3 cellular contexts compared by ENCODE assay signal in the genomic region with DNA sequence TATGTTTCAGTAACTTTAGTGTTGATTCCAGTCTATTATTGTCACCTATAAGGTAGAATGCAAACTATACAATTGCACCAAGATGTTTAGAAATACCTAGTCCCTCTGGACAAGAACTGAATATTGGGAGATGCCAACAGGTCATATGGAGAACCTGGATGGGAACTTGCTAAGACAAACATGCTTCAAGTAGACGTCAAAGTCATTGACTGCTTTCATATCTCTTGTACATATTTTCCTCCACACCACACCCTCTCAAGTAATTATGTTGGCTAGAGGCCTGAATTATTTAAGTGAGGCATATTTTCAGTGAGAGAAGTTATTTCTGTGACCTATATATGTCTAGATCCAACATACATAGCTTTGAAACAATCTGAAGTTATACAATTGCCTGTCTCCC.
"Had no signal": no experiment of that assay in that cellular context is flagged by ENCODE, and none has a peak within 500 bp of the region (broad histone marks: within the 10 kb centered on the region; RNA-seq: fewer than 3 reads in every experiment).

No MANE protein-coding gene starts in this region.

- H3K4me3 ChIP-seq: GM12878 had no signal

- DNase-seq: GDM1, GF-D8 had no signal

- ATAC-seq: GM12878 had no signal
